ENCODE assay signal across 2 cellular contexts in genomic region chr2:108139521-108139920, GRCh38.
TF ChIP-seq lines count a peak whose summit lies in the region.

No MANE protein-coding gene starts in this region.

TF ChIP-seq in SK-N-SH, 30 proteins besides CTCF, POLR2A, EP300 and RAD21:
- peak; percentile 92 for TF ChIP-seq REST (IDR thresholded peaks at IDR 0.05; ENCODE audit: low read depth, low read length)
- TF ChIP-seq FOXM1 (IDR thresholded peaks at IDR 0.05; ENCODE audit: low read depth), result no peak
TF ChIP-seq in SK-N-SH: peak in this region for 1.

TF ChIP-seq in SK-N-SH treated with all-trans-retinoic acid at 6 μM for 48 hours, 23 proteins besides CTCF, POLR2A, EP300 and RAD21 (continued from another document):
- no peak for TF ChIP-seq OSR1 (CRISPR knock-in tag; IDR thresholded peaks at IDR 0.05)
- no peak for TF ChIP-seq TSHZ2 (CRISPR knock-in tag; IDR thresholded peaks at IDR 0.05)
- no peak for TF ChIP-seq GLIS3 (CRISPR knock-in tag; IDR thresholded peaks at IDR 0.05)
- TF ChIP-seq CSDC2 (CRISPR knock-in tag; IDR thresholded peaks at IDR 0.05), result no peak
- no peak for TF ChIP-seq BACH2 (CRISPR knock-in tag; IDR thresholded peaks at IDR 0.05; ENCODE audit: borderline replicate concordance)
- no peak for TF ChIP-seq ZNF70 (CRISPR knock-in tag; IDR thresholded peaks at IDR 0.05)
- TF ChIP-seq ISL1 (CRISPR knock-in tag; IDR thresholded peaks at IDR 0.05), result no peak
- TF ChIP-seq ESRRG (CRISPR knock-in tag; IDR thresholded peaks at IDR 0.05), result no peak
- TF ChIP-seq ZFP30 (CRISPR knock-in tag; IDR thresholded peaks at IDR 0.05), result no peak
- no peak for TF ChIP-seq POU6F1 (CRISPR knock-in tag; IDR thresholded peaks at IDR 0.05; ENCODE audit: borderline replicate concordance, low read depth)
- no peak for TF ChIP-seq TCF4 (CRISPR knock-in tag; IDR thresholded peaks at IDR 0.05; ENCODE audit: borderline replicate concordance)
